Comparison of ENCODE assay signal across 8 cellular contexts in genomic region chr1:181101581-181102226, GRCh38. TPM values are rescaled to one million over a fixed set of nuclear protein-coding genes. Genes with fewer than 3 reads are reported as not detected.
DNase-seq lines count a peak whose midpoint lies in the region; ATAC-seq and TF ChIP-seq lines count a peak whose summit lies in the region.

No MANE protein-coding gene starts in this region.

- H3K27ac ChIP-seq in SK-N-SH (ENCODE audit: low read depth in 2 of 2, low read length in 1 of 2): peak overlapping the region; percentile 98 to 99

- H3K4me2 ChIP-seq in SK-N-SH: peak overlapping the region; percentile 99

- H2AFZ ChIP-seq in SK-N-SH (ENCODE audit: low read depth): 0 out of 2 replicates have a peak overlapping the region, but pooled peaks have one; percentile 25

- CTCF ChIA-PET in SK-N-SH (lab: Yijun Ruan, JAX): interaction anchor here (18.5 kb wide), 1 partner anchor 40 kb away, joined by 143 read pairs; no protein-coding TSS in a partner anchor

- H3K9me3 ChIP-seq in SK-N-SH: no peaks in the 10 kb centered on the region

- H3K36me3 ChIP-seq in SK-N-SH (replicated peaks in 1 of 2; ENCODE audit: control insufficient read depth in 1 of 2, insufficient read depth in 2 of 2, low read length in 1 of 2): no peaks in the 10 kb centered on the region

- H3K9ac ChIP-seq in SK-N-SH: peak overlapping the region; percentile 70; the same call in 1 of the 2 replicates

- no peak for TF ChIP-seq CTCF in SK-N-SH (IDR thresholded peaks at IDR 0.05)

- H3F3A ChIP-seq in SK-N-SH (replicated peaks; ENCODE audit: insufficient read depth): peaks cover 64% of the 10 kb centered on the region

- H3K4me1 ChIP-seq in SK-N-SH (ENCODE audit: control insufficient read depth in 1 of 2, insufficient read depth in 2 of 2, low read depth in 1 of 2, low read length in 1 of 2): peaks cover 78 to 80% of the 10 kb centered on the region in 2 experiments

- ATAC-seq in GM18519 (IDR thresholded peaks at IDR 0.05; ENCODE audit: low FRiP score, unreplicated experiment): no peak
- no peak for ATAC-seq in GM18520 (IDR thresholded peaks at IDR 0.05; ENCODE audit: unreplicated experiment)
- ATAC-seq in GM19467 (IDR thresholded peaks at IDR 0.05; ENCODE audit: unreplicated experiment): no peak

- 48% methylated on average over 9 of the region's 9 CpGs for WGBS in SK-N-SH (ENCODE audit: low lambda C conversion rate)

- POLR2A ChIA-PET in SK-N-SH (lab: Yijun Ruan, JAX): no interaction called here

- H3K9me2 ChIP-seq in SK-N-SH: no peaks in the 10 kb centered on the region

- TF ChIP-seq RAD21 in SK-N-SH (IDR thresholded peaks at IDR 0.05; ENCODE audit: low read length): no peak

- TF ChIP-seq EP300 in SK-N-SH (IDR thresholded peaks at IDR 0.05; ENCODE audit: borderline replicate concordance in 1 of 2, low read depth in 1 of 2, low read length in 1 of 2): no peak

- H3K79me2 ChIP-seq in SK-N-SH (ENCODE audit: insufficient read depth): peaks cover 34% of the 10 kb centered on the region

- DNase-seq in DMS153 (lab: John Stamatoyannopoulos, UW) (peak; percentile 94), NCI-H1105 treated with DMSO at 0.1 percent for 48 hours (lab: John Stamatoyannopoulos, UW) (peak; percentile 83), SK-N-SH (no peak), D341Med (ENCODE audit: low spot score) (no peak)

- no peaks in the 10 kb centered on the region for H3K27me3 ChIP-seq in SK-N-SH (ENCODE audit: insufficient read depth)

- H3K4me3 ChIP-seq in SK-N-SH (ENCODE audit: low read depth in 2 of 2, low read length in 1 of 2) (no peak overlapping the region), iPS-11a (ENCODE audit: low read depth, low read length) (peak overlapping the region; percentile 22)

- no peaks in the 10 kb centered on the region for H4K20me1 ChIP-seq in SK-N-SH (ENCODE audit: insufficient read depth)

TF ChIP-seq in SK-N-SH, 30 proteins besides CTCF, POLR2A, EP300 and RAD21:
- TF ChIP-seq MAX (IDR thresholded peaks at IDR 0.05; ENCODE audit: low read depth) (0 out of 2 replicates have a peak, but pooled peaks have one; percentile 26), FOSL2 (IDR thresholded peaks at IDR 0.05; ENCODE audit: borderline replicate concordance, low read depth) (peak; percentile 62; the same call in 1 of the 2 replicates), TAF1 (IDR thresholded peaks at IDR 0.05; ENCODE audit: borderline replicate concordance, low read depth, low read length) (peak; percentile 9; the same call in 1 of the 2 replicates), TCF12 (IDR thresholded peaks at IDR 0.05) (peak; percentile 44; the same call in 1 of the 2 replicates), ELF1 (IDR thresholded peaks at IDR 0.05) (peak; percentile 45; the same call in 1 of the 2 replicates), JUND (IDR thresholded peaks at IDR 0.05) (peak; percentile 17; the same call in 1 of the 2 replicates), GABPA (IDR thresholded peaks at IDR 0.05; ENCODE audit: low read depth) (no peak), NRF1 (IDR thresholded peaks at IDR 0.05; ENCODE audit: low read depth, low read length) (no peak), PBX3 (IDR thresholded peaks at IDR 0.05) (peak; percentile 35; the same call in 1 of the 2 replicates)
TF ChIP-seq in SK-N-SH: peak in this region for 7.

RNA-seq across cellular contexts. Expression of gene IER5, which starts 13.2 kb away (rescaled TPM):
- 46.2 and 52.9 TPM in 2 replicates for polyA plus RNA-seq in SK-N-SH (2012; rRNA removed)
- polyA plus RNA-seq in SK-N-SH (2012; cell fraction: cytosol; rRNA removed): 33.8 and 39.1 TPM in 2 replicates
- polyA plus RNA-seq in SK-N-SH (2012; cell fraction: nucleus; rRNA removed): 64.9 and 69.1 TPM in 2 replicates

Comparison
In these comparisons a context has a peak if more than half of its experiments do, and no peak if none do; other contexts are left out.
1. DNase-seq: peak in DMS153 (single experiment) and NCI-H1105 treated with DMSO at 0.1 percent for 48 hours (single experiment); none in SK-N-SH (single experiment) and D341Med (single experiment).